21 cellular contexts compared by ENCODE assay signal in the genomic region with DNA sequence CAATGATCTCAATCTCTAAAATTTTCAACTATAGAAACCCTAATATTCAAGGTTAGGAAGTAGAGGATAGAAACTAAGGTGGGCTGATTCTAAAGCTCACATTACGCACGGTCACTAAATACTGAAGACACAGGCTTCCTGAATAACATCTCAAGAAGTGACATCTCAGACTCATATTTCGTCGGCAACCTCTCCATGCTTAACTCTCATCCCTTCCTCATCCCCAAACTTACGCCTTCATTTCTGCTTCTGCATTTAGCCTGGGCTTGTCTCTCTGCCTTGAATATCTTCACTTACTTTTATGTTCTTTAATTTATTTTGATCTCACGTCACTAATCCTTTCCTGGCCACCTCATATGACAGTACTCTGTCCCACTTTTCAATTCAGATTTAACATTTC. TPM values are rescaled to one million over a fixed set of nuclear protein-coding genes. Genes with fewer than 3 reads are reported as not detected.
DNase-seq lines count a peak whose midpoint lies in the region; ATAC-seq, FAIRE-seq and TF ChIP-seq lines count a peak whose summit lies in the region.
"Had no signal": no experiment of that assay in that cellular context is flagged by ENCODE, and none has a peak within 500 bp of the region (broad histone marks: within the 10 kb centered on the region; RNA-seq: fewer than 3 reads in every experiment).

No MANE protein-coding gene starts in this region.

- no peak for ATAC-seq in activated CD8-positive, alpha-beta memory T cell treated with anti-CD3 and anti-CD28 coated beads, Interleukin-2, amount 10 ng/mL, durations not matched to agents 7 days and 5 days
- ATAC-seq in HepG2 = no peak
- no peak for ATAC-seq in right lobe of liver
- no peak for ATAC-seq in central memory CD8-positive, alpha-beta T cell (replicated peaks; ENCODE audit: extremely low read depth, poor library complexity, severe bottlenecking)
- peak; percentile 11 for ATAC-seq in stimulated activated naive CD8-positive, alpha-beta T cell treated with anti-CD3 and anti-CD28 coated beads, Interleukin-15, amount 100 ng/mL, for 72 hours
- no peak for ATAC-seq in HG02571 (IDR thresholded peaks at IDR 0.05; ENCODE audit: unreplicated experiment)

- H3K27ac ChIP-seq in HepG2 (ENCODE audit: extremely low read length, insufficient read depth, low read length) = no peak overlapping the region
- no peak overlapping the region for H3K27ac ChIP-seq in right lobe of liver
- no peak overlapping the region for H3K27ac ChIP-seq in adrenal gland

- peaks cover 10% of the 10 kb centered on the region for H3K4me1 Mint-ChIP-seq in activated CD8-positive, alpha-beta memory T cell treated with anti-CD3 and anti-CD28 coated beads, Interleukin-2, amount 10 ng/mL, durations not matched to agents 7 days and 5 days
- no peaks in the 10 kb centered on the region for H3K4me1 Mint-ChIP-seq in central memory CD8-positive, alpha-beta T cell
- H3K4me1 Mint-ChIP-seq in stimulated activated naive CD8-positive, alpha-beta T cell treated with anti-CD3 and anti-CD28 coated beads, Interleukin-15, amount 100 ng/mL, for 72 hours = peaks cover 6% of the 10 kb centered on the region
- H3K4me1 Mint-ChIP-seq: B cell, IgD-negative memory B cell had no signal

- TF ChIP-seq POLR2A in HepG2 (IDR thresholded peaks at IDR 0.05; ENCODE audit: insufficient read depth in 1 of 2, low read depth in 2 of 2, low read length in 2 of 2) = no peak
- no peak for TF ChIP-seq POLR2A in right lobe of liver (IDR thresholded peaks at IDR 0.05)
- no peak for TF ChIP-seq POLR2A in adrenal gland (IDR thresholded peaks at IDR 0.05)

- peak overlapping the region; percentile 58 for H3K27ac Mint-ChIP-seq in activated CD8-positive, alpha-beta memory T cell treated with anti-CD3 and anti-CD28 coated beads, Interleukin-2, amount 10 ng/mL, durations not matched to agents 7 days and 5 days
- H3K27ac Mint-ChIP-seq in central memory CD8-positive, alpha-beta T cell (ENCODE audit: low read depth) = peak overlapping the region; percentile 27
- H3K27ac Mint-ChIP-seq in stimulated activated naive CD8-positive, alpha-beta T cell treated with anti-CD3 and anti-CD28 coated beads, Interleukin-15, amount 100 ng/mL, for 72 hours = no peak overlapping the region
- H3K27ac Mint-ChIP-seq: B cell had no signal

- TF ChIP-seq EP300 in HepG2 (IDR thresholded peaks at IDR 0.05; ENCODE audit: low read depth in 2 of 2, low read length in 2 of 2) (no peak), HepG2 (CRISPR knock-in tag; IDR thresholded peaks at IDR 0.05; ENCODE audit: borderline replicate concordance) (no peak)

- H3K79me2 ChIP-seq in HepG2 (ENCODE audit: insufficient read depth, low read length) = no peaks in the 10 kb centered on the region

- in situ Hi-C loops in HepG2 (cut with HindIII; ENCODE audit: extremely low pct_ligation_motif_present, low pct_unique_long_range_greater_than_20kb) = no loop called here

- no peaks in the 10 kb centered on the region for H3K27me3 Mint-ChIP-seq in activated CD8-positive, alpha-beta memory T cell treated with anti-CD3 and anti-CD28 coated beads, Interleukin-2, amount 10 ng/mL, durations not matched to agents 7 days and 5 days
- no peaks in the 10 kb centered on the region for H3K27me3 Mint-ChIP-seq in central memory CD8-positive, alpha-beta T cell
- no peaks in the 10 kb centered on the region for H3K27me3 Mint-ChIP-seq in stimulated activated naive CD8-positive, alpha-beta T cell treated with anti-CD3 and anti-CD28 coated beads, Interleukin-15, amount 100 ng/mL, for 72 hours
- H3K27me3 Mint-ChIP-seq: B cell; CD4-positive, CD25-positive, alpha-beta regulatory T cell; IgD-negative memory B cell had no signal

- no peak overlapping the region for H2AFZ ChIP-seq in HepG2 (ENCODE audit: low read length)

- H3K4me3 ChIP-seq in HepG2 (replicated peaks in 1 of 3; ENCODE audit: insufficient read depth in 1 of 3, low read depth in 2 of 3, low read length in 3 of 3) (no peak overlapping the region), right lobe of liver (no peak overlapping the region), adrenal gland (no peak overlapping the region)
- H3K4me3 ChIP-seq: HAP-1 had no signal

- POLR2A ChIA-PET in HepG2 (lab: Yijun Ruan, JAX) = interaction anchor here (1.3 to 1.5 kb wide), 2 partner anchors 25 to 27 kb away, joined by 3 to 4 read pairs; no protein-coding TSS in a partner anchor

- intact Hi-C loops in HepG2 (cut with micrococcal nuclease; ENCODE audit: unreplicated experiment) (no loop called here), right lobe of liver (cut with DNase I) (no loop called here), adrenal gland (cut with DNase I) (no loop called here)

- H3K27me3 ChIP-seq in HepG2 (ENCODE audit: control insufficient read depth in 1 of 2, insufficient read depth in 2 of 2, low read length in 2 of 2) = no peaks in the 10 kb centered on the region
- no peaks in the 10 kb centered on the region for H3K27me3 ChIP-seq in right lobe of liver
- H3K27me3 ChIP-seq in adrenal gland = no peaks in the 10 kb centered on the region

- peaks cover 10 to 49% of the 10 kb centered on the region in 2 experiments for H3K36me3 ChIP-seq in HepG2 (replicated peaks in 1 of 2; ENCODE audit: control insufficient read depth in 1 of 2, insufficient read depth in 2 of 2, low read length in 2 of 2)
- peaks cover 0 to 67% (median 25%) of the 10 kb centered on the region in 4 donors for H3K36me3 ChIP-seq in right lobe of liver
- peaks cover 0 to 83% of the 10 kb centered on the region in 2 donors for H3K36me3 ChIP-seq in adrenal gland (replicated peaks in 1 of 2)

- TF ChIP-seq CTCF in HepG2 (CRISPR knock-in tag; IDR thresholded peaks at IDR 0.05) (no peak), right lobe of liver (IDR thresholded peaks at IDR 0.05) (no peak), adrenal gland (IDR thresholded peaks at IDR 0.05) (no peak)

- FAIRE-seq in HepG2 (lab: Jason Lieb, UNC) = no peak
- FAIRE-seq: HTR-8/SVneo had no signal

- TF ChIP-seq RAD21 in HepG2 (CRISPR knock-in tag; IDR thresholded peaks at IDR 0.05) = no peak

- peaks cover 50% of the 10 kb centered on the region for H3K36me3 Mint-ChIP-seq in activated CD8-positive, alpha-beta memory T cell treated with anti-CD3 and anti-CD28 coated beads, Interleukin-2, amount 10 ng/mL, durations not matched to agents 7 days and 5 days
- peaks cover 63% of the 10 kb centered on the region for H3K36me3 Mint-ChIP-seq in central memory CD8-positive, alpha-beta T cell (ENCODE audit: insufficient read depth)

- H3K4me3 Mint-ChIP-seq in activated CD8-positive, alpha-beta memory T cell treated with anti-CD3 and anti-CD28 coated beads, Interleukin-2, amount 10 ng/mL, durations not matched to agents 7 days and 5 days = no peak overlapping the region
- H3K4me3 Mint-ChIP-seq in central memory CD8-positive, alpha-beta T cell = no peak overlapping the region
- no peak overlapping the region for H3K4me3 Mint-ChIP-seq in stimulated activated naive CD8-positive, alpha-beta T cell treated with anti-CD3 and anti-CD28 coated beads, Interleukin-15, amount 100 ng/mL, for 72 hours
- H3K4me3 Mint-ChIP-seq: B cell; CD4-positive, CD25-positive, alpha-beta regulatory T cell; IgD-negative memory B cell had no signal

- H4K20me1 ChIP-seq in HepG2 (ENCODE audit: insufficient read depth, low read length) = peaks cover 4% of the 10 kb centered on the region

- H3K4me2 ChIP-seq in HepG2 (ENCODE audit: low read depth, low read length) = no peak overlapping the region

- no TSS peak for BruUV-seq in HepG2 (replicated peaks; lab: Mats Ljungman, UMichigan)

- DNase-seq in activated CD8-positive, alpha-beta memory T cell treated with anti-CD3 and anti-CD28 coated beads, Interleukin-2, amount 10 ng/mL, durations not matched to agents 7 days and 5 days = no peak
- no peak for DNase-seq in activated CD8-positive, alpha-beta memory T cell treated with anti-CD3 and anti-CD28 coated beads, Interleukin-2, amount 50 U/mL, for 48 hours
- no peak for DNase-seq in HepG2 (ENCODE audit: low spot score)
- no peak for DNase-seq in right lobe of liver
- no peak for DNase-seq in central memory CD8-positive, alpha-beta T cell (ENCODE audit: low spot score in 2 of 2)
- no peak for DNase-seq in stimulated activated naive CD8-positive, alpha-beta T cell treated with anti-CD3 and anti-CD28 coated beads, Interleukin-15, amount 100 ng/mL, for 72 hours
- no peak for DNase-seq in adrenal gland
- DNase-seq: CD4-positive, CD25-positive, alpha-beta regulatory T cell; COR-L47; DMS 273 treated with DMSO at 0.1 percent for 48 hours; DND-41; Kasumi-1; NCI-H1092 treated with DMSO at 0.1 percent for 48 hours; NCI-H146; NCI-H2081 treated with DMSO at 0.1 percent for 48 hours; NCI-H446 treated with DMSO at 0.1 percent for 48 hours had no signal

- H3K9me3 Mint-ChIP-seq in activated CD8-positive, alpha-beta memory T cell treated with anti-CD3 and anti-CD28 coated beads, Interleukin-2, amount 10 ng/mL, durations not matched to agents 7 days and 5 days (ENCODE audit: low read depth) = no peaks in the 10 kb centered on the region
- H3K9me3 Mint-ChIP-seq in central memory CD8-positive, alpha-beta T cell = no peaks in the 10 kb centered on the region
- H3K9me3 Mint-ChIP-seq in stimulated activated naive CD8-positive, alpha-beta T cell treated with anti-CD3 and anti-CD28 coated beads, Interleukin-15, amount 100 ng/mL, for 72 hours = no peaks in the 10 kb centered on the region
- H3K9me3 Mint-ChIP-seq: CD4-positive, CD25-positive, alpha-beta regulatory T cell; IgD-negative memory B cell had no signal

- H3K9me3 ChIP-seq in HepG2 (ENCODE audit: low read length) = no peaks in the 10 kb centered on the region
- H3K9me3 ChIP-seq in right lobe of liver = no peaks in the 10 kb centered on the region
- no peaks in the 10 kb centered on the region for H3K9me3 ChIP-seq in adrenal gland (replicated peaks in 1 of 3)
- H3K9me3 ChIP-seq: HAP-1 had no signal

- 94% methylated on average over 6 of the region's 6 CpGs for WGBS in HepG2 (ENCODE audit: low lambda C conversion rate)
- WGBS in right lobe of liver (ENCODE audit: insufficient coverage, low coverage, low lambda C conversion rate, missing lambda C conversion rate) = 93% methylated on average over 6 of the region's 6 CpGs
- 90 to 97% (median 93%) methylated on average over 6 of the region's 6 CpGs for whole genome bisulfite sequencing in adrenal gland, 4 donors

- no peak overlapping the region for H3K9ac ChIP-seq in HepG2 (ENCODE audit: insufficient read depth, low read depth, low read length)

- CTCF ChIA-PET in activated CD8-positive, alpha-beta memory T cell treated with anti-CD3 and anti-CD28 coated beads, Interleukin-2, amount 10 ng/mL, durations not matched to agents 7 days and 5 days (lab: Charles Lee) = interaction anchor here (1.9 kb wide), 1 partner anchor 27 kb away, joined by 6 read pairs; no protein-coding TSS in a partner anchor
- CTCF ChIA-PET in HepG2 (lab: Yijun Ruan, JAX; ENCODE audit: low intra/inter-chr PET ratio, low total read pairs) = no interaction called here

- H3K4me1 ChIP-seq in HepG2 (ENCODE audit: insufficient read depth, low read length) (peaks cover 4% of the 10 kb centered on the region), right lobe of liver (no peaks in the 10 kb centered on the region), adrenal gland (replicated peaks in 1 of 2) (no peaks in the 10 kb centered on the region)
- H3K4me1 ChIP-seq: HAP-1 had no signal

RNA-seq across cellular contexts. Expression of a gene that starts 9.2 kb away (rescaled TPM):
- total RNA-seq in activated CD8-positive, alpha-beta memory T cell treated with anti-CD3 and anti-CD28 coated beads, Interleukin-2, amount 10 ng/mL, durations not matched to agents 7 days and 5 days = 100 to 1,000 TPM; 459 to 582 TPM
- total RNA-seq in HepG2 (2016; rRNA removed; fragmentation: Illumina TruSeq; extraction: Trizol) = 354 and 442 TPM in 2 replicates
- 44.3 and 47.0 TPM in 2 replicates for total RNA-seq in HepG2 (2016; cell fraction: cytosol; rRNA removed; fragmentation: Illumina TruSeq; extraction: Trizol; ENCODE audit: low read depth)
- 352 and 439 TPM in 2 replicates for total RNA-seq in HepG2 (2016; cell fraction: insoluble cytoplasmic fraction; rRNA removed; fragmentation: Illumina TruSeq; extraction: Trizol)
- 128 and 141 TPM in 2 replicates for total RNA-seq in HepG2 (2016; cell fraction: membrane; rRNA removed; fragmentation: Illumina TruSeq; extraction: Trizol)
- 126 and 144 TPM in 2 replicates for total RNA-seq in HepG2 (2016; cell fraction: nucleus; rRNA removed; fragmentation: Illumina TruSeq; extraction: Trizol)
- 403 and 483 TPM in 2 replicates for polyA plus RNA-seq in HepG2 (2011; rRNA removed)
- 471 and 548 TPM in 2 replicates for polyA plus RNA-seq in HepG2 (2011; cell fraction: cytosol; rRNA removed)
- 110 and 124 TPM in 2 replicates for polyA plus RNA-seq in HepG2 (2011; cell fraction: nucleus; rRNA removed)
- 318 and 342 TPM in 2 replicates for polyA plus RNA-seq in HepG2 (2012)
- polyA plus RNA-seq in HepG2 (2016; cell fraction: cytosol; fragmentation: Illumina TruSeq; extraction: Trizol; ENCODE audit: low read depth) = 50.9 and 54.4 TPM in 2 replicates
- 474 and 488 TPM in 2 replicates for polyA plus RNA-seq in HepG2 (2016; cell fraction: insoluble cytoplasmic fraction; fragmentation: Illumina TruSeq; extraction: Trizol; ENCODE audit: low read depth)
- 112 and 113 TPM in 2 replicates for polyA plus RNA-seq in HepG2 (2016; cell fraction: membrane; fragmentation: Illumina TruSeq; extraction: Trizol; ENCODE audit: low read depth)
- 181 and 193 TPM in 2 replicates for polyA plus RNA-seq in HepG2 (2016; cell fraction: nucleus; fragmentation: Illumina TruSeq; extraction: Trizol; ENCODE audit: insufficient read depth, low read depth)
- 592 and 624 TPM in 2 replicates for polyA minus RNA-seq in HepG2 (2011; rRNA and poly(A)+ RNA removed; ENCODE audit: low replicate concordance)
- 212 and 243 TPM in 2 replicates for polyA minus RNA-seq in HepG2 (2011; cell fraction: cytosol; rRNA and poly(A)+ RNA removed)
- polyA minus RNA-seq in HepG2 (2011; cell fraction: nucleus; rRNA and poly(A)+ RNA removed) = 56.7 and 63.2 TPM in 2 replicates
- 100 to 1,000 TPM; 100 to 228 (median 162) TPM for total RNA-seq in right lobe of liver
- total RNA-seq in adrenal gland = 100 to 1,000 TPM; 307 to 578 (median 398) TPM
- polyA plus RNA-seq in adrenal gland = 100 to 1,000 TPM in 1 of 3 donors, 10 to 100 TPM in 2; 55.4 to 627 (median 84.4) TPM

RNA-seq across cellular contexts. Expression of a gene that starts 10.6 kb away (rescaled TPM):
- 10 to 100 TPM; 49.5 to 56.8 TPM for total RNA-seq in activated CD8-positive, alpha-beta memory T cell treated with anti-CD3 and anti-CD28 coated beads, Interleukin-2, amount 10 ng/mL, durations not matched to agents 7 days and 5 days
- total RNA-seq in HepG2 (2016; rRNA removed; fragmentation: Illumina TruSeq; extraction: Trizol) (39.9 and 47.6 TPM in 2 replicates), right lobe of liver (10 to 100 TPM in 5 of 6 experiments, 1 to 10 TPM in 1; 9.2 to 19.1 (median 11.8) TPM), adrenal gland (10 to 100 TPM; 22.3 to 95.8 (median 32.6) TPM)
- 23.7 and 27.6 TPM in 2 replicates for total RNA-seq in HepG2 (2016; cell fraction: cytosol; rRNA removed; fragmentation: Illumina TruSeq; extraction: Trizol; ENCODE audit: low read depth)
- total RNA-seq in HepG2 (2016; cell fraction: insoluble cytoplasmic fraction; rRNA removed; fragmentation: Illumina TruSeq; extraction: Trizol) = 37.7 and 48.0 TPM in 2 replicates
- total RNA-seq in HepG2 (2016; cell fraction: membrane; rRNA removed; fragmentation: Illumina TruSeq; extraction: Trizol) = 24.0 and 25.8 TPM in 2 replicates
- 16.9 and 23.2 TPM in 2 replicates for total RNA-seq in HepG2 (2016; cell fraction: nucleus; rRNA removed; fragmentation: Illumina TruSeq; extraction: Trizol)
- polyA plus RNA-seq in HepG2 (2011; rRNA removed) (36.3 and 38.0 TPM in 2 replicates), adrenal gland (10 to 100 TPM; 38.3 to 46.7 (median 38.5) TPM)
- 37.5 and 37.9 TPM in 2 replicates for polyA plus RNA-seq in HepG2 (2011; cell fraction: cytosol; rRNA removed)
- 14.0 and 17.7 TPM in 2 replicates for polyA plus RNA-seq in HepG2 (2011; cell fraction: nucleus; rRNA removed)
- polyA plus RNA-seq in HepG2 (2012) = 31.8 and 32.0 TPM in 2 replicates
- polyA plus RNA-seq in HepG2 (2016; cell fraction: cytosol; fragmentation: Illumina TruSeq; extraction: Trizol; ENCODE audit: low read depth) = 21.2 and 21.7 TPM in 2 replicates
- polyA plus RNA-seq in HepG2 (2016; cell fraction: insoluble cytoplasmic fraction; fragmentation: Illumina TruSeq; extraction: Trizol; ENCODE audit: low read depth) = 59.8 and 61.6 TPM in 2 replicates
- polyA plus RNA-seq in HepG2 (2016; cell fraction: membrane; fragmentation: Illumina TruSeq; extraction: Trizol; ENCODE audit: low read depth) = 21.5 and 23.2 TPM in 2 replicates
- polyA plus RNA-seq in HepG2 (2016; cell fraction: nucleus; fragmentation: Illumina TruSeq; extraction: Trizol; ENCODE audit: insufficient read depth, low read depth) = 37.6 TPM in 2 replicates
- polyA minus RNA-seq in HepG2 (2011; rRNA and poly(A)+ RNA removed; ENCODE audit: low replicate concordance) = 34.4 and 67.4 TPM in 2 replicates
- polyA minus RNA-seq in HepG2 (2011; cell fraction: cytosol; rRNA and poly(A)+ RNA removed) = 7.6 and 7.7 TPM in 2 replicates
- 10.6 and 14.4 TPM in 2 replicates for polyA minus RNA-seq in HepG2 (2011; cell fraction: nucleus; rRNA and poly(A)+ RNA removed)

RNA-seq across cellular contexts. Expression of a gene that starts 10.8 kb away (rescaled TPM):
- 10 to 100 TPM; 33.1 to 42.4 TPM for total RNA-seq in activated CD8-positive, alpha-beta memory T cell treated with anti-CD3 and anti-CD28 coated beads, Interleukin-2, amount 10 ng/mL, durations not matched to agents 7 days and 5 days
- total RNA-seq in HepG2 (2016; rRNA removed; fragmentation: Illumina TruSeq; extraction: Trizol) = 30.2 and 41.8 TPM in 2 replicates
- 84.0 and 92.7 TPM in 2 replicates for total RNA-seq in HepG2 (2016; cell fraction: cytosol; rRNA removed; fragmentation: Illumina TruSeq; extraction: Trizol; ENCODE audit: low read depth)
- total RNA-seq in HepG2 (2016; cell fraction: insoluble cytoplasmic fraction; rRNA removed; fragmentation: Illumina TruSeq; extraction: Trizol) = 25.9 and 43.5 TPM in 2 replicates
- total RNA-seq in HepG2 (2016; cell fraction: membrane; rRNA removed; fragmentation: Illumina TruSeq; extraction: Trizol) = 104 and 115 TPM in 2 replicates
- total RNA-seq in HepG2 (2016; cell fraction: nucleus; rRNA removed; fragmentation: Illumina TruSeq; extraction: Trizol) = 30.7 and 33.0 TPM in 2 replicates
- 40.8 and 49.4 TPM in 2 replicates for polyA plus RNA-seq in HepG2 (2011; rRNA removed)
- polyA plus RNA-seq in HepG2 (2011; cell fraction: cytosol; rRNA removed) = 50.8 and 52.5 TPM in 2 replicates
- polyA plus RNA-seq in HepG2 (2011; cell fraction: nucleus; rRNA removed) = 59.0 and 60.8 TPM in 2 replicates
- polyA plus RNA-seq in HepG2 (2012) = 15.7 and 18.2 TPM in 2 replicates
- 102 and 121 TPM in 2 replicates for polyA plus RNA-seq in HepG2 (2016; cell fraction: cytosol; fragmentation: Illumina TruSeq; extraction: Trizol; ENCODE audit: low read depth)
- polyA plus RNA-seq in HepG2 (2016; cell fraction: insoluble cytoplasmic fraction; fragmentation: Illumina TruSeq; extraction: Trizol; ENCODE audit: low read depth) = 34.1 and 41.4 TPM in 2 replicates
- 122 and 132 TPM in 2 replicates for polyA plus RNA-seq in HepG2 (2016; cell fraction: membrane; fragmentation: Illumina TruSeq; extraction: Trizol; ENCODE audit: low read depth)
- 55.7 and 56.8 TPM in 2 replicates for polyA plus RNA-seq in HepG2 (2016; cell fraction: nucleus; fragmentation: Illumina TruSeq; extraction: Trizol; ENCODE audit: insufficient read depth, low read depth)
- 142 and 286 TPM in 2 replicates for polyA minus RNA-seq in HepG2 (2011; rRNA and poly(A)+ RNA removed; ENCODE audit: low replicate concordance)
- 20.4 TPM in 2 replicates for polyA minus RNA-seq in HepG2 (2011; cell fraction: cytosol; rRNA and poly(A)+ RNA removed)
- 33.9 and 35.7 TPM in 2 replicates for polyA minus RNA-seq in HepG2 (2011; cell fraction: nucleus; rRNA and poly(A)+ RNA removed)
- total RNA-seq in right lobe of liver = 10 to 100 TPM; 15.8 to 27.0 (median 22.8) TPM
- 10 to 100 TPM; 18.8 to 42.0 (median 24.3) TPM for total RNA-seq in adrenal gland
- polyA plus RNA-seq in adrenal gland = 10 to 100 TPM; 30.9 to 41.1 (median 38.4) TPM

RNA-seq across cellular contexts. Expression of a gene that starts 34.1 kb away (rescaled TPM):
- 10 to 100 TPM; 30.7 to 38.1 TPM for total RNA-seq in activated CD8-positive, alpha-beta memory T cell treated with anti-CD3 and anti-CD28 coated beads, Interleukin-2, amount 10 ng/mL, durations not matched to agents 7 days and 5 days
- total RNA-seq in HepG2 (2016; rRNA removed; fragmentation: Illumina TruSeq; extraction: Trizol) (30.6 and 39.4 TPM in 2 replicates), right lobe of liver (10 to 100 TPM in 3 of 6 experiments, 1 to 10 TPM in 3; 6.7 to 23.2 (median 10.2) TPM), adrenal gland (10 to 100 TPM; 13.3 to 56.9 (median 27.6) TPM)
- total RNA-seq in HepG2 (2016; cell fraction: cytosol; rRNA removed; fragmentation: Illumina TruSeq; extraction: Trizol; ENCODE audit: low read depth) = 40.0 and 40.9 TPM in 2 replicates
- total RNA-seq in HepG2 (2016; cell fraction: insoluble cytoplasmic fraction; rRNA removed; fragmentation: Illumina TruSeq; extraction: Trizol) = 23.4 and 36.6 TPM in 2 replicates
- 11.2 and 11.4 TPM in 2 replicates for total RNA-seq in HepG2 (2016; cell fraction: membrane; rRNA removed; fragmentation: Illumina TruSeq; extraction: Trizol)
- 31.1 and 33.1 TPM in 2 replicates for total RNA-seq in HepG2 (2016; cell fraction: nucleus; rRNA removed; fragmentation: Illumina TruSeq; extraction: Trizol)
- polyA plus RNA-seq in HepG2 (2011; rRNA removed) (13.2 and 18.6 TPM in 2 replicates), adrenal gland (10 to 100 TPM; 27.2 to 42.9 (median 35.6) TPM)
- polyA plus RNA-seq in HepG2 (2011; cell fraction: cytosol; rRNA removed) = 5.0 and 5.1 TPM in 2 replicates
- 51.4 and 59.2 TPM in 2 replicates for polyA plus RNA-seq in HepG2 (2011; cell fraction: nucleus; rRNA removed)
- polyA plus RNA-seq in HepG2 (2012) = 17.9 and 28.3 TPM in 2 replicates
- polyA plus RNA-seq in HepG2 (2016; cell fraction: cytosol; fragmentation: Illumina TruSeq; extraction: Trizol; ENCODE audit: low read depth) = 6.7 and 7.7 TPM in 2 replicates
- polyA plus RNA-seq in HepG2 (2016; cell fraction: insoluble cytoplasmic fraction; fragmentation: Illumina TruSeq; extraction: Trizol; ENCODE audit: low read depth) = 20.0 and 25.7 TPM in 2 replicates
- 4.0 and 4.5 TPM in 2 replicates for polyA plus RNA-seq in HepG2 (2016; cell fraction: membrane; fragmentation: Illumina TruSeq; extraction: Trizol; ENCODE audit: low read depth)
- 51.3 and 56.0 TPM in 2 replicates for polyA plus RNA-seq in HepG2 (2016; cell fraction: nucleus; fragmentation: Illumina TruSeq; extraction: Trizol; ENCODE audit: insufficient read depth, low read depth)
- 43.7 and 49.7 TPM in 2 replicates for polyA minus RNA-seq in HepG2 (2011; rRNA and poly(A)+ RNA removed; ENCODE audit: low replicate concordance)
- polyA minus RNA-seq in HepG2 (2011; cell fraction: cytosol; rRNA and poly(A)+ RNA removed) = 12.0 and 15.7 TPM in 2 replicates
- 22.4 and 29.6 TPM in 2 replicates for polyA minus RNA-seq in HepG2 (2011; cell fraction: nucleus; rRNA and poly(A)+ RNA removed)

Comparison
In these comparisons a context has a peak if more than half of its experiments do, and no peak if none do; other contexts are left out.
1. H3K27ac Mint-ChIP-seq: peak in activated CD8-positive, alpha-beta memory T cell treated with anti-CD3 and anti-CD28 coated beads, Interleukin-2, amount 10 ng/mL, durations not matched to agents 7 days and 5 days (single experiment) and central memory CD8-positive, alpha-beta T cell (single experiment); none in stimulated activated naive CD8-positive, alpha-beta T cell treated with anti-CD3 and anti-CD28 coated beads, Interleukin-15, amount 100 ng/mL, for 72 hours (0 of 2).